In genomic region chr14:101350710-101351109, GRCh38 we compare ENCODE assay signal across 17 cellular contexts.
"Had no signal": no experiment of that assay in that cellular context is flagged by ENCODE, and none has a peak within 500 bp of the region (broad histone marks: within the 10 kb centered on the region; RNA-seq: fewer than 3 reads in every experiment).

No MANE protein-coding gene starts in this region.

- FAIRE-seq: endometrium, islet of Langerhans, urothelium cell line had no signal

- H3K36me3 Mint-ChIP-seq: T-cell had no signal

- H3K4me1 Mint-ChIP-seq: naive thymus-derived CD4-positive, alpha-beta T cell; T-cell had no signal

- H3K9me3 ChIP-seq: neutrophil, testis had no signal

- H3K4me3 Mint-ChIP-seq: activated naive CD8-positive, alpha-beta T cell; activated T-cell treated with anti-CD3 and anti-CD28 coated beads, Interleukin-2, amount 50 U/mL, for 24 hours; naive thymus-derived CD4-positive, alpha-beta T cell; stimulated activated naive CD8-positive, alpha-beta T cell treated with anti-CD3 and anti-CD28 coated beads, Interleukin-15, Interleukin-2, amounts not matched to agents 100 ng/mL and 50 ng/mL, for 24 hours; T-cell had no signal

- H3K4me1 ChIP-seq: testis had no signal

- H3K4me3 ChIP-seq: dorsolateral prefrontal cortex, SK-N-MC, testis had no signal

- H3K36me3 ChIP-seq: neutrophil had no signal

- H3K27ac Mint-ChIP-seq: activated naive CD8-positive, alpha-beta T cell; activated T-cell treated with anti-CD3 and anti-CD28 coated beads, Interleukin-2, amount 50 U/mL, for 24 hours; naive thymus-derived CD4-positive, alpha-beta T cell; stimulated activated naive CD8-positive, alpha-beta T cell treated with anti-CD3 and anti-CD28 coated beads, Interleukin-15, Interleukin-2, amounts not matched to agents 100 ng/mL and 50 ng/mL, for 24 hours; T-cell had no signal

- DNase-seq: activated CD4-positive, CD25-positive, alpha-beta regulatory T cell treated with anti-CD3 and anti-CD28 coated beads, Interleukin-2, amount 50 U/mL, for 72 hours; activated T-cell treated with anti-CD3 and anti-CD28 coated beads, Interleukin-2, amount 50 U/mL, for 24 hours; amygdala; cerebellar nuclear complex; dorsolateral prefrontal cortex; right cardiac atrium; T-cell; T-helper 9 cell; testis had no signal

- H3K27me3 ChIP-seq: dorsolateral prefrontal cortex, neutrophil, testis had no signal

- H3K27ac ChIP-seq: dorsolateral prefrontal cortex, neutrophil, SK-N-MC, testis had no signal

- ATAC-seq: naive thymus-derived CD4-positive, alpha-beta T cell; right cardiac atrium; T-cell had no signal
